ENCODE assay signal across 1 cellular context in the genomic region with DNA sequence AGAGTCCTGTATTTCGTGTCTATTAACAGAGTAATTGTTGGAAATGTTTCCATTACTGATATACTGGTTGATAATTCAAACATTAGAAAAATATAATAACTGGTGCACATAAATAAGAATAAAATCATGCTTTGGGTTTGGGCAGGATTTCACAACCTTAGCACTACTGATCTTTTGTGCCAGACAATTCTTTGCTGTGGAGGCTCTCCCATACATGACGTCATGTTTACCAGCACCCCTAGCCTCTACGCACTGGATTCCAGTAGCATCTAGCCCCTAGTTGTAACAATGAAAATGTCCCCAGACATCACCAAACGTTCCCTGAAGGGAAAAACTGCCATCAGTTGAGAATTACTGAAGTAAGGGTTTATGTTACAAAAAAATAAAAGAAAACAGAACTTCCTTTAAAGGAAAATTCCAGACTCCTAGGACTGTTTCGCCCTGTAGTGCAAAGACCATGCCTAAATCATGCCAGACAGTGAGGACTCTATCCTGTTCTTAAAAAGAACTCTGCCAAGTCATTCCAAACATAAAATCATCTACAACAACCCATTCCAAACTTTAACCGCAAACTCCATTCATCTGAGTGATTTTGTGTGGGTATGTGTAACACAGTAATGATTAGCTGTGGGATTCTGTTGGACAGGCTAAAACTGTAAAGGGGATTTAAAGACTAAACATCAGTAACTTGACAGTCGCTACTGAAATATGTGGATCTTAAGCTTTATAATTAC.
TF ChIP-seq lines count a peak whose summit lies in the region.

No MANE protein-coding gene starts in this region.

TF ChIP-seq in GM23338, 12 proteins besides CTCF, POLR2A, EP300 and RAD21 (continued from another document):
- TF ChIP-seq, protein P1, sequence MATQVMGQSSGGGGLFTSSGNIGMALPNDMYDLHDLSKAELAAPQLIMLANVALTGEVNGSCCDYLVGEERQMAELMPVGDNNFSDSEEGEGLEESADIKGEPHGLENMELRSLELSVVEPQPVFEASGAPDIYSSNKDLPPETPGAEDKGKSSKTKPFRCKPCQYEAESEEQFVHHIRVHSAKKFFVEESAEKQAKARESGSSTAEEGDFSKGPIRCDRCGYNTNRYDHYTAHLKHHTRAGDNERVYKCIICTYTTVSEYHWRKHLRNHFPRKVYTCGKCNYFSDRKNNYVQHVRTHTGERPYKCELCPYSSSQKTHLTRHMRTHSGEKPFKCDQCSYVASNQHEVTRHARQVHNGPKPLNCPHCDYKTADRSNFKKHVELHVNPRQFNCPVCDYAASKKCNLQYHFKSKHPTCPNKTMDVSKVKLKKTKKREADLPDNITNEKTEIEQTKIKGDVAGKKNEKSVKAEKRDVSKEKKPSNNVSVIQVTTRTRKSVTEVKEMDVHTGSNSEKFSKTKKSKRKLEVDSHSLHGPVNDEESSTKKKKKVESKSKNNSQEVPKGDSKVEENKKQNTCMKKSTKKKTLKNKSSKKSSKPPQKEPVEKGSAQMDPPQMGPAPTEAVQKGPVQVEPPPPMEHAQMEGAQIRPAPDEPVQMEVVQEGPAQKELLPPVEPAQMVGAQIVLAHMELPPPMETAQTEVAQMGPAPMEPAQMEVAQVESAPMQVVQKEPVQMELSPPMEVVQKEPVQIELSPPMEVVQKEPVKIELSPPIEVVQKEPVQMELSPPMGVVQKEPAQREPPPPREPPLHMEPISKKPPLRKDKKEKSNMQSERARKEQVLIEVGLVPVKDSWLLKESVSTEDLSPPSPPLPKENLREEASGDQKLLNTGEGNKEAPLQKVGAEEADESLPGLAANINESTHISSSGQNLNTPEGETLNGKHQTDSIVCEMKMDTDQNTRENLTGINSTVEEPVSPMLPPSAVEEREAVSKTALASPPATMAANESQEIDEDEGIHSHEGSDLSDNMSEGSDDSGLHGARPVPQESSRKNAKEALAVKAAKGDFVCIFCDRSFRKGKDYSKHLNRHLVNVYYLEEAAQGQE (IDR thresholded peaks at IDR 0.05; ENCODE audit: unreplicated experiment), result no peak
- TF ChIP-seq JUNB (IDR thresholded peaks at IDR 0.05; ENCODE audit: unreplicated experiment), result no peak
- TF ChIP-seq, protein P2, sequence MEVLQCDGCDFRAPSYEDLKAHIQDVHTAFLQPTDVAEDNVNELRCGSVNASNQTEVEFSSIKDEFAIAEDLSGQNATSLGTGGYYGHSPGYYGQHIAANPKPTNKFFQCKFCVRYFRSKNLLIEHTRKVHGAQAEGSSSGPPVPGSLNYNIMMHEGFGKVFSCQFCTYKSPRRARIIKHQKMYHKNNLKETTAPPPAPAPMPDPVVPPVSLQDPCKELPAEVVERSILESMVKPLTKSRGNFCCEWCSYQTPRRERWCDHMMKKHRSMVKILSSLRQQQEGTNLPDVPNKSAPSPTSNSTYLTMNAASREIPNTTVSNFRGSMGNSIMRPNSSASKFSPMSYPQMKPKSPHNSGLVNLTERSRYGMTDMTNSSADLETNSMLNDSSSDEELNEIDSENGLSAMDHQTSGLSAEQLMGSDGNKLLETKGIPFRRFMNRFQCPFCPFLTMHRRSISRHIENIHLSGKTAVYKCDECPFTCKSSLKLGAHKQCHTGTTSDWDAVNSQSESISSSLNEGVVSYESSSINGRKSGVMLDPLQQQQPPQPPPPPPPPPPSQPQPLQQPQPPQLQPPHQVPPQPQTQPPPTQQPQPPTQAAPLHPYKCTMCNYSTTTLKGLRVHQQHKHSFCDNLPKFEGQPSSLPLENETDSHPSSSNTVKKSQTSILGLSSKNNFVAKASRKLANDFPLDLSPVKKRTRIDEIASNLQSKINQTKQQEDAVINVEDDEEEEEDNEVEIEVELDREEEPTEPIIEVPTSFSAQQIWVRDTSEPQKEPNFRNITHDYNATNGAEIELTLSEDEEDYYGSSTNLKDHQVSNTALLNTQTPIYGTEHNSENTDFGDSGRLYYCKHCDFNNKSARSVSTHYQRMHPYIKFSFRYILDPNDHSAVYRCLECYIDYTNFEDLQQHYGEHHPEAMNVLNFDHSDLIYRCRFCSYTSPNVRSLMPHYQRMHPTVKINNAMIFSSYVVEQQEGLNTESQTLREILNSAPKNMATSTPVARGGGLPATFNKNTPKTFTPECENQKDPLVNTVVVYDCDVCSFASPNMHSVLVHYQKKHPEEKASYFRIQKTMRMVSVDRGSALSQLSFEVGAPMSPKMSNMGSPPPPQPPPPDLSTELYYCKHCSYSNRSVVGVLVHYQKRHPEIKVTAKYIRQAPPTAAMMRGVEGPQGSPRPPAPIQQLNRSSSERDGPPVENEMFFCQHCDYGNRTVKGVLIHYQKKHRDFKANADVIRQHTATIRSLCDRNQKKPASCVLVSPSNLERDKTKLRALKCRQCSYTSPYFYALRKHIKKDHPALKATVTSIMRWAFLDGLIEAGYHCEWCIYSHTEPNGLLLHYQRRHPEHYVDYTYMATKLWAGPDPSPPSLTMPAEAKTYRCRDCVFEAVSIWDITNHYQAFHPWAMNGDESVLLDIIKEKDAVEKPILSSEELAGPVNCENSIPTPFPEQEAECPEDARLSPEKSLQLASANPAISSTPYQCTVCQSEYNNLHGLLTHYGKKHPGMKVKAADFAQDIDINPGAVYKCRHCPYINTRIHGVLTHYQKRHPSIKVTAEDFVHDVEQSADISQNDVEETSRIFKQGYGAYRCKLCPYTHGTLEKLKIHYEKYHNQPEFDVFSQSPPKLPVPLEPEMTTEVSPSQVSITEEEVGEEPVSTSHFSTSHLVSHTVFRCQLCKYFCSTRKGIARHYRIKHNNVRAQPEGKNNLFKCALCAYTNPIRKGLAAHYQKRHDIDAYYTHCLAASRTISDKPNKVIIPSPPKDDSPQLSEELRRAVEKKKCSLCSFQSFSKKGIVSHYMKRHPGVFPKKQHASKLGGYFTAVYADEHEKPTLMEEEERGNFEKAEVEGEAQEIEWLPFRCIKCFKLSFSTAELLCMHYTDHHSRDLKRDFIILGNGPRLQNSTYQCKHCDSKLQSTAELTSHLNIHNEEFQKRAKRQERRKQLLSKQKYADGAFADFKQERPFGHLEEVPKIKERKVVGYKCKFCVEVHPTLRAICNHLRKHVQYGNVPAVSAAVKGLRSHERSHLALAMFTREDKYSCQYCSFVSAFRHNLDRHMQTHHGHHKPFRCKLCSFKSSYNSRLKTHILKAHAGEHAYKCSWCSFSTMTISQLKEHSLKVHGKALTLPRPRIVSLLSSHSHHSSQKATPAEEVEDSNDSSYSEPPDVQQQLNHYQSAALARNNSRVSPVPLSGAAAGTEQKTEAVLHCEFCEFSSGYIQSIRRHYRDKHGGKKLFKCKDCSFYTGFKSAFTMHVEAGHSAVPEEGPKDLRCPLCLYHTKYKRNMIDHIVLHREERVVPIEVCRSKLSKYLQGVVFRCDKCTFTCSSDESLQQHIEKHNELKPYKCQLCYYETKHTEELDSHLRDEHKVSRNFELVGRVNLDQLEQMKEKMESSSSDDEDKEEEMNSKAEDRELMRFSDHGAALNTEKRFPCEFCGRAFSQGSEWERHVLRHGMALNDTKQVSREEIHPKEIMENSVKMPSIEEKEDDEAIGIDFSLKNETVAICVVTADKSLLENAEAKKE (CRISPR knock-in tag; IDR thresholded peaks at IDR 0.05), result no peak
